Comparison of ENCODE assay signal across 35 cellular contexts in genomic region chr10:71704816-71705215, GRCh38. TPM values are rescaled to one million over a fixed set of nuclear protein-coding genes. Genes with fewer than 3 reads are reported as not detected.
"Had no signal": no experiment of that assay in that cellular context is flagged by ENCODE, and none has a peak within 500 bp of the region (broad histone marks: within the 10 kb centered on the region; RNA-seq: fewer than 3 reads in every experiment).

No MANE protein-coding gene starts in this region.

- ATAC-seq: activated naive CD4-positive, alpha-beta T cell treated with anti-CD3 and anti-CD28 coated beads, Interleukin-2, amount 50 U/mL, for 72 hours; activated T-cell treated with anti-CD3 and anti-CD28 coated beads, Interleukin-2, amount 50 U/mL, for 4 hours; activated T-cell treated with anti-CD3 and anti-CD28 coated beads, Interleukin-2, amount 50 U/mL, for 72 hours; activated T-helper 17 cell treated with anti-CD3 and anti-CD28 coated beads, Interleukin-2, amount 50 U/mL, for 72 hours; body of pancreas had no signal

- DNase-seq: activated B cell treated with CpG ODN at 0.5 μM for 24 hours; activated CD4-positive, alpha-beta memory T cell treated with anti-CD3 and anti-CD28 coated beads, Interleukin-2, amount 10 ng/mL, durations not matched to agents 7 days and 5 days; activated CD4-positive, alpha-beta T cell treated with anti-CD3 and anti-CD28 coated beads for 4 hours; activated CD4-positive, alpha-beta T cell treated with anti-CD3 and anti-CD28 coated beads, Interleukin-2, amount 10 ng/mL, durations not matched to agents 7 days and 5 days; activated CD4-positive, alpha-beta T cell treated with anti-CD3 and anti-CD28 coated beads, Interleukin-2, amount 50 U/mL, for 48 hours; activated CD4-positive, CD25-positive, alpha-beta regulatory T cell treated with anti-CD3 and anti-CD28 coated beads, Interleukin-2, amount 50 U/mL, for 72 hours; activated CD8-positive, alpha-beta memory T cell treated with anti-CD3 and anti-CD28 coated beads, Interleukin-2, amount 50 U/mL, for 4 hours; activated effector memory CD4-positive, alpha-beta T cell treated with anti-CD3 and anti-CD28 coated beads, Interleukin-2, amount 50 U/mL, for 16 hours; activated gamma-delta T cell treated with Interleukin-2 at 50 U/mL for 16 hours; activated naive CD4-positive, alpha-beta T cell; activated naive CD4-positive, alpha-beta T cell treated with anti-CD3 and anti-CD28 coated beads for 36 hours; activated naive CD4-positive, alpha-beta T cell treated with anti-CD3 and anti-CD28 coated beads, Interleukin-2, amount 50 U/mL, for 16 hours; activated naive CD8-positive, alpha-beta T cell treated with anti-CD3 and anti-CD28 coated beads for 36 hours; activated T-cell treated with anti-CD3 and anti-CD28 coated beads for 4 hours; activated T-cell treated with anti-CD3 and anti-CD28 coated beads, Interleukin-2, amount 50 U/mL, for 1 hour; activated T-cell treated with anti-CD3 and anti-CD28 coated beads, Interleukin-2, amount 50 U/mL, for 4 hours; activated T-cell treated with anti-CD3 and anti-CD28 coated beads, Interleukin-2, amount 50 U/mL, for 72 hours; adrenal gland; amniotic stem cell; aorta; body of pancreas; brain microvascular endothelial cell; central memory CD4-positive, alpha-beta T cell; T-helper 1 cell; T-helper 2 cell; T-helper 9 cell had no signal

- H3K27ac Mint-ChIP-seq: activated B cell treated with CpG ODN at 0.5 μM for 24 hours; activated CD4-positive, alpha-beta memory T cell treated with anti-CD3 and anti-CD28 coated beads, Interleukin-2, amount 10 ng/mL, durations not matched to agents 7 days and 5 days; activated naive CD4-positive, alpha-beta T cell treated with anti-CD3 and anti-CD28 coated beads for 36 hours; activated naive CD8-positive, alpha-beta T cell treated with anti-CD3 and anti-CD28 coated beads for 36 hours; activated T-cell treated with anti-CD3 and anti-CD28 coated beads, Interleukin-2, amount 50 U/mL, for 72 hours; activated T-helper 1 cell treated with anti-CD3 and anti-CD28 coated beads, Interleukin-12 subunit alpha, Interleukin-12 subunit beta, Interleukin-2, Interleukin-4 antibody, amounts not matched to agents 30 ng/mL and 10 ng/mL and 1 ng/mL, durations not matched to agents 14 hours and 24 hours and 36 hours; T-helper 1 cell treated with Interleukin-12 subunit alpha and Interleukin-12 subunit beta and Interleukin-4 antibody, amounts not matched to agents 30 μg/mL and 1 μg/mL, for 36 hours; T-helper 2 cell treated with Interferon-gamma antibody and Interleukin-4, amounts not matched to agents 5 μg/mL and 100 μg/mL, for 36 hours had no signal

- H3K4me1 ChIP-seq: adrenal gland, body of pancreas, breast epithelium had no signal

- H3K36me3 ChIP-seq: adrenal gland, brain microvascular endothelial cell, breast epithelium had no signal

- H3K4me3 Mint-ChIP-seq: activated B cell treated with CpG ODN at 0.5 μM for 24 hours; activated CD4-positive, alpha-beta memory T cell treated with anti-CD3 and anti-CD28 coated beads, Interleukin-2, amount 10 ng/mL, durations not matched to agents 7 days and 5 days; activated CD4-positive, alpha-beta T cell treated with anti-CD3 and anti-CD28 coated beads, Interleukin-2, amount 10 ng/mL, durations not matched to agents 7 days and 5 days; activated naive CD4-positive, alpha-beta T cell treated with anti-CD3 and anti-CD28 coated beads for 36 hours; activated naive CD8-positive, alpha-beta T cell treated with anti-CD3 and anti-CD28 coated beads for 36 hours; activated T-cell treated with anti-CD3 and anti-CD28 coated beads, Interleukin-2, amount 50 U/mL, for 4 hours; activated T-cell treated with anti-CD3 and anti-CD28 coated beads, Interleukin-2, amount 50 U/mL, for 72 hours; activated T-helper 1 cell treated with anti-CD3 and anti-CD28 coated beads, Interleukin-12 subunit alpha, Interleukin-12 subunit beta, Interleukin-2, Interleukin-4 antibody, amounts not matched to agents 30 ng/mL and 10 ng/mL and 1 ng/mL, durations not matched to agents 14 hours and 24 hours and 36 hours; activated T-helper 17 cell treated with anti-CD3 and anti-CD28 coated beads, Interleukin-2, amount 50 U/mL, for 72 hours; T-helper 1 cell treated with Interleukin-12 subunit alpha and Interleukin-12 subunit beta and Interleukin-4 antibody, amounts not matched to agents 30 μg/mL and 1 μg/mL, for 36 hours; T-helper 2 cell treated with Interferon-gamma antibody and Interleukin-4, amounts not matched to agents 5 μg/mL and 100 μg/mL, for 36 hours had no signal

- H3K27ac ChIP-seq: adrenal gland, body of pancreas, brain microvascular endothelial cell had no signal

- FAIRE-seq: astrocyte, TTC549 had no signal

- H3K27me3 ChIP-seq: adrenal gland, body of pancreas, breast epithelium had no signal

- H3K9me3 Mint-ChIP-seq: activated B cell treated with CpG ODN at 0.5 μM for 24 hours; activated CD4-positive, alpha-beta memory T cell treated with anti-CD3 and anti-CD28 coated beads, Interleukin-2, amount 10 ng/mL, durations not matched to agents 7 days and 5 days; activated CD4-positive, alpha-beta T cell treated with anti-CD3 and anti-CD28 coated beads, Interleukin-2, amount 10 ng/mL, durations not matched to agents 7 days and 5 days; activated naive CD4-positive, alpha-beta T cell treated with anti-CD3 and anti-CD28 coated beads for 36 hours; activated naive CD4-positive, alpha-beta T cell treated with anti-CD3 and anti-CD28 coated beads, Interleukin-2, amount 50 U/mL, for 72 hours; activated naive CD8-positive, alpha-beta T cell treated with anti-CD3 and anti-CD28 coated beads for 36 hours; activated T-cell treated with anti-CD3 and anti-CD28 coated beads, Interleukin-2, amount 50 U/mL, for 4 hours; activated T-cell treated with anti-CD3 and anti-CD28 coated beads, Interleukin-2, amount 50 U/mL, for 72 hours; activated T-helper 1 cell treated with anti-CD3 and anti-CD28 coated beads, Interleukin-12 subunit alpha, Interleukin-12 subunit beta, Interleukin-2, Interleukin-4 antibody, amounts not matched to agents 30 ng/mL and 10 ng/mL and 1 ng/mL, durations not matched to agents 14 hours and 24 hours and 36 hours; activated T-helper 17 cell treated with anti-CD3 and anti-CD28 coated beads, Interleukin-2, amount 50 U/mL, for 72 hours; T-helper 1 cell treated with Interleukin-12 subunit alpha and Interleukin-12 subunit beta and Interleukin-4 antibody, amounts not matched to agents 30 μg/mL and 1 μg/mL, for 36 hours; T-helper 2 cell treated with Interferon-gamma antibody and Interleukin-4, amounts not matched to agents 5 μg/mL and 100 μg/mL, for 36 hours had no signal

- H3K9me3 ChIP-seq: adrenal gland, body of pancreas, breast epithelium had no signal

- H3K36me3 Mint-ChIP-seq: activated naive CD4-positive, alpha-beta T cell treated with anti-CD3 and anti-CD28 coated beads, Interleukin-2, amount 50 U/mL, for 72 hours; activated naive CD8-positive, alpha-beta T cell treated with anti-CD3 and anti-CD28 coated beads for 36 hours had no signal

- H3K27me3 Mint-ChIP-seq: activated B cell treated with CpG ODN at 0.5 μM for 24 hours; activated CD4-positive, alpha-beta memory T cell treated with anti-CD3 and anti-CD28 coated beads, Interleukin-2, amount 10 ng/mL, durations not matched to agents 7 days and 5 days; activated CD4-positive, alpha-beta T cell treated with anti-CD3 and anti-CD28 coated beads, Interleukin-2, amount 10 ng/mL, durations not matched to agents 7 days and 5 days; activated naive CD8-positive, alpha-beta T cell treated with anti-CD3 and anti-CD28 coated beads for 36 hours; activated T-helper 17 cell treated with anti-CD3 and anti-CD28 coated beads, Interleukin-2, amount 50 U/mL, for 72 hours had no signal

- H3K4me3 ChIP-seq: adrenal gland, body of pancreas, breast epithelium had no signal

RNA-seq across cellular contexts. Expression of gene C10orf105, which starts 14.8 kb away (rescaled TPM):
- total RNA-seq: activated B cell treated with CpG ODN at 0.5 μM for 24 hours, astrocyte, body of pancreas, cardiac septum had no signal
- polyA plus RNA-seq: aorta had no signal
